Comparison of ENCODE assay signal across 11 cellular contexts in genomic region chr5:177507165-177507564, GRCh38. TPM values are rescaled to one million over a fixed set of nuclear protein-coding genes. Genes with fewer than 3 reads are reported as not detected.
A peak's percentile ranks its signal among the peaks of the same experiment; 100 is the strongest.
DNase-seq lines count a peak whose midpoint lies in the region; ATAC-seq and TF ChIP-seq lines count a peak whose summit lies in the region.
"Had no signal": no experiment of that assay in that cellular context is flagged by ENCODE, and none has a peak within 500 bp of the region (broad histone marks: within the 10 kb centered on the region; RNA-seq: fewer than 3 reads in every experiment).

No MANE protein-coding gene starts in this region.

- no peaks in the 10 kb centered on the region for H3K79me1 ChIP-seq in mesendoderm (ENCODE audit: low read length)

- H2BK120ac ChIP-seq in mesendoderm (ENCODE audit: low read depth, low read length) = no peak overlapping the region

- no peaks in the 10 kb centered on the region for H3K4me1 ChIP-seq in DND-41 (ENCODE audit: insufficient read depth, low read length)
- H3K4me1 ChIP-seq in adipocyte (ENCODE audit: control insufficient read depth, insufficient read depth, low read length) = peaks cover 3% of the 10 kb centered on the region
- H3K4me1 ChIP-seq in mesendoderm (ENCODE audit: control insufficient read depth, low read depth, low read length) = no peaks in the 10 kb centered on the region

- H3K56ac ChIP-seq in mesendoderm (ENCODE audit: low read length) = no peak overlapping the region

- no peak for DNase-seq in DND-41
- DNase-seq in HT-29 (ENCODE audit: low spot score) = peak; percentile 29
- DNase-seq in adipocyte (ENCODE audit: low read depth) = peak; percentile 26
- peak; percentile 61 for DNase-seq in mesendoderm
- no peak for DNase-seq in stimulated activated CD4-positive, alpha-beta T cell treated with anti-CD3 and anti-CD28 coated beads, Interleukin-2, amount 100 ng/mL, for 48 hours
- no peak for DNase-seq in activated effector memory CD4-positive, alpha-beta T cell treated with Interleukin-2 at 50 U/mL for 16 hours
- DNase-seq: gastrocnemius medialis, NCI-H1417 had no signal

- no peak overlapping the region for H4K5ac ChIP-seq in mesendoderm (ENCODE audit: low read length)

- H2AFZ ChIP-seq in DND-41 (ENCODE audit: low read depth, low read length) = no peak overlapping the region

- H3K4ac ChIP-seq in mesendoderm (ENCODE audit: low read depth, low read length) = no peak overlapping the region

- TF ChIP-seq CTCF in DND-41 (IDR thresholded peaks at IDR 0.05; ENCODE audit: borderline replicate concordance, extremely low read depth, low read length, poor library complexity, severe bottlenecking) = peak; percentile 20

- H3K9me3 ChIP-seq in DND-41 (ENCODE audit: insufficient read depth, low read length, severe bottlenecking) (no peaks in the 10 kb centered on the region), adipocyte (ENCODE audit: control insufficient read depth, low read length) (no peaks in the 10 kb centered on the region)
- H3K9me3 ChIP-seq: gastrocnemius medialis had no signal

- H3K36me3 ChIP-seq in DND-41 (ENCODE audit: insufficient read depth, low read length) = peaks cover 22% of the 10 kb centered on the region
- H3K36me3 ChIP-seq in adipocyte (ENCODE audit: control insufficient read depth, insufficient read depth, low read length, severe bottlenecking) = peaks cover 23% of the 10 kb centered on the region
- peaks cover 3% of the 10 kb centered on the region for H3K36me3 ChIP-seq in mesendoderm (ENCODE audit: control insufficient read depth, insufficient read depth, low read length)

- H3K27me3 ChIP-seq in DND-41 (ENCODE audit: insufficient read depth, low read length, poor library complexity) = no peaks in the 10 kb centered on the region
- no peaks in the 10 kb centered on the region for H3K27me3 ChIP-seq in adipocyte (replicated peaks; ENCODE audit: control insufficient read depth, insufficient read depth, low read length)
- H3K27me3 ChIP-seq in mesendoderm (ENCODE audit: insufficient read depth, low read length, poor library complexity) = no peaks in the 10 kb centered on the region
- H3K27me3 ChIP-seq: gastrocnemius medialis had no signal

- peaks cover 4% of the 10 kb centered on the region; the same call in 1 of the 2 replicates for H4K20me1 ChIP-seq in DND-41 (ENCODE audit: insufficient read depth, low read length)

- ATAC-seq in DND-41 (ENCODE audit: insufficient read depth, low read depth) (no peak), GM18867 (IDR thresholded peaks at IDR 0.05; ENCODE audit: unreplicated experiment) (no peak), HG03520 (IDR thresholded peaks at IDR 0.05; ENCODE audit: unreplicated experiment) (no peak)
- ATAC-seq: gastrocnemius medialis had no signal

- H3K79me2 ChIP-seq in DND-41 (ENCODE audit: insufficient read depth, low read length) = no peaks in the 10 kb centered on the region
- no peaks in the 10 kb centered on the region for H3K79me2 ChIP-seq in mesendoderm (ENCODE audit: control insufficient read depth, insufficient read depth, low read length)

- no peak overlapping the region for H2AK5ac ChIP-seq in mesendoderm (ENCODE audit: low read length)

- no peak overlapping the region for H3K27ac ChIP-seq in DND-41 (ENCODE audit: low read length)
- no peak overlapping the region for H3K27ac ChIP-seq in mesendoderm (ENCODE audit: low read depth, low read length)
- H3K27ac ChIP-seq: gastrocnemius medialis, SK-N-MC had no signal

- no peak overlapping the region for H3K23ac ChIP-seq in mesendoderm (ENCODE audit: low read length)

- H3K4me2 ChIP-seq in DND-41 (ENCODE audit: insufficient read depth, low read length) = no peak overlapping the region
- no peak overlapping the region for H3K4me2 ChIP-seq in mesendoderm (ENCODE audit: low read length)

- H3K4me3 ChIP-seq in DND-41 (ENCODE audit: low read depth in 1 of 2, low read length in 2 of 2) (no peak overlapping the region), adipocyte (ENCODE audit: low read length) (no peak overlapping the region), mesendoderm (ENCODE audit: low read length) (no peak overlapping the region)
- H3K4me3 ChIP-seq: SK-N-MC had no signal

- H3K18ac ChIP-seq in mesendoderm (ENCODE audit: low read length) = no peak overlapping the region

- no peak overlapping the region for H4K8ac ChIP-seq in mesendoderm (ENCODE audit: low read depth, low read length)

- no peak overlapping the region for H2BK15ac ChIP-seq in mesendoderm (replicated peaks; ENCODE audit: low read depth)

- no peak overlapping the region for H2BK5ac ChIP-seq in mesendoderm (ENCODE audit: low read length)

- no CpG with 5 or more reads among the region's 9 CpGs for WGBS in mesendoderm (ENCODE audit: extremely low coverage, insufficient coverage, low lambda C conversion rate)

- H3K9ac ChIP-seq in DND-41 (ENCODE audit: low read depth, low read length) (no peak overlapping the region), adipocyte (ENCODE audit: low read length) (no peak overlapping the region), mesendoderm (ENCODE audit: low read length) (no peak overlapping the region)

RNA-seq across cellular contexts. Expression of gene DOK3, which starts 2.5 kb away (rescaled TPM):
- total RNA-seq in HT-29 (2014; rRNA removed; shearing (Covaris generic)) = 1.6 and 1.9 TPM in 2 replicates
- 8.2 TPM for polyA plus RNA-seq in mesendoderm (2013, experiment 1 of 2)
- 7.6 TPM for polyA plus RNA-seq in mesendoderm (2013, experiment 2 of 2)

RNA-seq across cellular contexts. Expression of gene DDX41, which starts 9.6 kb away (rescaled TPM):
- total RNA-seq in HT-29 (2014; rRNA removed; shearing (Covaris generic)) = 240 and 269 TPM in 2 replicates
- polyA plus RNA-seq in mesendoderm (2013, experiment 1 of 2) = 74.4 TPM
- 72.2 TPM for polyA plus RNA-seq in mesendoderm (2013, experiment 2 of 2)

RNA-seq across cellular contexts. Expression of gene PDLIM7, which starts 9.8 kb away (rescaled TPM):
- total RNA-seq in HT-29 (2014; rRNA removed; shearing (Covaris generic)) = 32.2 and 34.7 TPM in 2 replicates
- polyA plus RNA-seq in mesendoderm (2013, experiment 1 of 2) = 117 TPM
- polyA plus RNA-seq in mesendoderm (2013, experiment 2 of 2) = 119 TPM

RNA-seq across cellular contexts. Expression of gene DBN1, which starts 33.7 kb away (rescaled TPM):
- 11.3 and 12.9 TPM in 2 replicates for total RNA-seq in HT-29 (2014; rRNA removed; shearing (Covaris generic))
- polyA plus RNA-seq in mesendoderm (2013, experiment 1 of 2) = 305 TPM
- polyA plus RNA-seq in mesendoderm (2013, experiment 2 of 2) = 309 TPM

RNA-seq across cellular contexts. Expression of gene FAM193B, which starts 47.2 kb away (rescaled TPM):
- 32.8 and 61.4 TPM in 2 replicates for total RNA-seq in HT-29 (2014; rRNA removed; shearing (Covaris generic))
- 34.2 TPM for polyA plus RNA-seq in mesendoderm (2013, experiment 1 of 2)
- 33.5 TPM for polyA plus RNA-seq in mesendoderm (2013, experiment 2 of 2)

Comparison
In these comparisons a context has a peak if more than half of its experiments do, and no peak if none do; other contexts are left out.
1. DNase-seq: peak in HT-29 (single experiment), adipocyte (single experiment) and mesendoderm (single experiment); none in DND-41 (single experiment), stimulated activated CD4-positive, alpha-beta T cell treated with anti-CD3 and anti-CD28 coated beads, Interleukin-2, amount 100 ng/mL, for 48 hours (0 of 2) and activated effector memory CD4-positive, alpha-beta T cell treated with Interleukin-2 at 50 U/mL for 16 hours (single experiment).